16 cellular contexts compared by ENCODE assay signal in the genomic region with DNA sequence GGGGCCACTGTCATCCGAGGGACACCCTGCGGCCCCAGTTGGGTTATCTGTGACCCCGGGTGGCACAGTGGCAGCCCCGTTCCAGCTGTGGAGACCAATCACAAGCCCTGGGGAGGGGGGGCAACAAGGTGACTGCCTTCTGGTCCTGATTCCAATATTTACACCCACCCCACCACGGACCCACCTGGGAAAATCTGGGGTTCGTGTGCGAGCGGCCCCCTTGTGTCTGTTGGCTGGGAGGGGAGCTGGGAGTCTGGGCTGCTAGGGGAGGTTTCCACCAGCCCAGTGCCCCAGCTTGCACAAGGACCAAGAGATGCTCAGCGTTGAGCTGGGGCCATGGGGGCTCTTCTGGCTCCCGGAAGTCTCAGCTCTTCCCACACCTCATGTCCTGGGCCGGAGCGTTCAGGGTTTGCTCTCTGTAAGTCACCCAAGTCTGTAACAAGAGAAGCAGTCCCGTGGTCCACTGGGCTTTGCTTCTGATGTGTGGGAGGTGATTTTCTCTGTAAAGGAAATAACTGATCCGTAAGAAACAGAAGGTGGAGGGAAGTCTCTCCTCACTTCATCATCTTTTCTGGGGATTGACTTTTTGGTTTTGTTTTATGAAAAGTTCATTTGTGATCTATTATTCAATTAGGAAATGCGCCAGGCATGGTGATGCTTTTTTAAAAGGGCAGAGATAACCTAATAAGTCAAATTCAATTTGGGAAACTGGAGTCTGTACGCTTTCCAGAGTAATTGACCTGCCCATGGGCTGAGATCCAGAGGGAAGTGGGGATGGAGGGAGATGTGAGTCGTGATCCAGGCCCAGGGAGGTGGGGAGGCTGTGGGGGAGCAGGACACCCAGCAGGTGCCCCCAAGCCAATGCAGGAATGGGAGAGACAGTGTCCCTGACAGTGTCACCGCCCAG. TPM values are rescaled to one million over a fixed set of nuclear protein-coding genes. Genes with fewer than 3 reads are reported as not detected.
A peak's percentile ranks its signal among the peaks of the same experiment; 100 is the strongest.
DNase-seq lines count a peak whose midpoint lies in the region; ATAC-seq, FAIRE-seq and TF ChIP-seq lines count a peak whose summit lies in the region.
"Had no signal": no experiment of that assay in that cellular context is flagged by ENCODE, and none has a peak within 500 bp of the region (broad histone marks: within the 10 kb centered on the region; RNA-seq: fewer than 3 reads in every experiment).

No MANE protein-coding gene starts in this region.

- FAIRE-seq in HTR-8/SVneo (lab: Jason Lieb, UNC), result peak; percentile 36
- FAIRE-seq: D721Med, K562 had no signal

- no peaks in the 10 kb centered on the region for H3K4me1 Mint-ChIP-seq in stimulated activated memory B cell treated with anti-CD40 and anti-IgM and Interleukin-4, amounts not matched to agents 10 μg/mL and 1 μg/mL and 100 μg/mL, for 72 hours

- H3K4me3 Mint-ChIP-seq in stimulated activated memory B cell treated with anti-CD40 and anti-IgM and Interleukin-4, amounts not matched to agents 10 μg/mL and 1 μg/mL and 100 μg/mL, for 72 hours, result no peak overlapping the region
- H3K4me3 Mint-ChIP-seq: H9 had no signal

- H3K27ac Mint-ChIP-seq in stimulated activated memory B cell treated with anti-CD40 and anti-IgM and Interleukin-4, amounts not matched to agents 10 μg/mL and 1 μg/mL and 100 μg/mL, for 72 hours, result no peak overlapping the region
- H3K27ac Mint-ChIP-seq: H9 had no signal

- no peak for DNase-seq in HTR-8/SVneo (ENCODE audit: insufficient read length, low spot score)
- peak; percentile 39 for DNase-seq in iris pigment epithelial cell (ENCODE audit: low read depth)
- peak; percentile 11 for DNase-seq in renal cortical epithelial cell (ENCODE audit: low read depth)
- no peak for DNase-seq in mesenteric fat pad (ENCODE audit: low spot score)
- DNase-seq in NCI-H1436 treated with DMSO at 0.1 percent for 48 hours (lab: John Stamatoyannopoulos, UW), result no peak
- no peak for DNase-seq in A172 (ENCODE audit: low spot score)
- DNase-seq: H9, NCI-H1092 treated with DMSO at 0.1 percent for 48 hours, NCI-H2081 treated with DMSO at 0.1 percent for 48 hours, NCI-H446 treated with DMSO at 0.1 percent for 48 hours, NCI-H69 had no signal

- peaks cover 83% of the 10 kb centered on the region for H3K27me3 Mint-ChIP-seq in stimulated activated memory B cell treated with anti-CD40 and anti-IgM and Interleukin-4, amounts not matched to agents 10 μg/mL and 1 μg/mL and 100 μg/mL, for 72 hours

- ATAC-seq in SK-N-SH treated with all-trans-retinoic acid at 6 μM for 48 hours, result peak; percentile 63
- no peak for ATAC-seq in stimulated activated memory B cell treated with anti-CD40 and anti-IgM and Interleukin-4, amounts not matched to agents 10 μg/mL and 1 μg/mL and 100 μg/mL, for 72 hours
- ATAC-seq: K562, Right ventricle myocardium inferior had no signal

- peaks cover 4% of the 10 kb centered on the region for H3K9me3 Mint-ChIP-seq in stimulated activated memory B cell treated with anti-CD40 and anti-IgM and Interleukin-4, amounts not matched to agents 10 μg/mL and 1 μg/mL and 100 μg/mL, for 72 hours

- no peaks in the 10 kb centered on the region for H3K36me3 Mint-ChIP-seq in stimulated activated memory B cell treated with anti-CD40 and anti-IgM and Interleukin-4, amounts not matched to agents 10 μg/mL and 1 μg/mL and 100 μg/mL, for 72 hours

TF ChIP-seq in SK-N-SH treated with all-trans-retinoic acid at 6 μM for 48 hours, 23 proteins besides CTCF, POLR2A, EP300 and RAD21 (continues in another document):
- 0 out of 2 replicates have a peak, but pooled peaks have one; percentile 34 for TF ChIP-seq GLIS3 (CRISPR knock-in tag; IDR thresholded peaks at IDR 0.05)
- TF ChIP-seq, protein P1, sequence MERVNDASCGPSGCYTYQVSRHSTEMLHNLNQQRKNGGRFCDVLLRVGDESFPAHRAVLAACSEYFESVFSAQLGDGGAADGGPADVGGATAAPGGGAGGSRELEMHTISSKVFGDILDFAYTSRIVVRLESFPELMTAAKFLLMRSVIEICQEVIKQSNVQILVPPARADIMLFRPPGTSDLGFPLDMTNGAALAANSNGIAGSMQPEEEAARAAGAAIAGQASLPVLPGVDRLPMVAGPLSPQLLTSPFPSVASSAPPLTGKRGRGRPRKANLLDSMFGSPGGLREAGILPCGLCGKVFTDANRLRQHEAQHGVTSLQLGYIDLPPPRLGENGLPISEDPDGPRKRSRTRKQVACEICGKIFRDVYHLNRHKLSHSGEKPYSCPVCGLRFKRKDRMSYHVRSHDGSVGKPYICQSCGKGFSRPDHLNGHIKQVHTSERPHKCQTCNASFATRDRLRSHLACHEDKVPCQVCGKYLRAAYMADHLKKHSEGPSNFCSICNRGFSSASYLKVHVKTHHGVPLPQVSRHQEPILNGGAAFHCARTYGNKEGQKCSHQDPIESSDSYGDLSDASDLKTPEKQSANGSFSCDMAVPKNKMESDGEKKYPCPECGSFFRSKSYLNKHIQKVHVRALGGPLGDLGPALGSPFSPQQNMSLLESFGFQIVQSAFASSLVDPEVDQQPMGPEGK (CRISPR knock-in tag; IDR thresholded peaks at IDR 0.05; ENCODE audit: borderline replicate concordance), result no peak
- TF ChIP-seq CSDC2 (CRISPR knock-in tag; IDR thresholded peaks at IDR 0.05), result no peak
- TF ChIP-seq ZNF565 (CRISPR knock-in tag; conservative IDR thresholded peaks at IDR 0.05; ENCODE audit: low read depth), result no peak
- no peak for TF ChIP-seq ZNF8 (CRISPR knock-in tag; IDR thresholded peaks at IDR 0.05)
- peak; percentile 58; the same call in 1 of the 2 replicates for TF ChIP-seq ARNTL (CRISPR knock-in tag; IDR thresholded peaks at IDR 0.05; ENCODE audit: borderline replicate concordance, low read depth)
- peak; percentile 78 for TF ChIP-seq ZNF70 (CRISPR knock-in tag; IDR thresholded peaks at IDR 0.05)
- no peak for TF ChIP-seq ZC3H10 (CRISPR knock-in tag; IDR thresholded peaks at IDR 0.05)
- TF ChIP-seq, protein P2, sequence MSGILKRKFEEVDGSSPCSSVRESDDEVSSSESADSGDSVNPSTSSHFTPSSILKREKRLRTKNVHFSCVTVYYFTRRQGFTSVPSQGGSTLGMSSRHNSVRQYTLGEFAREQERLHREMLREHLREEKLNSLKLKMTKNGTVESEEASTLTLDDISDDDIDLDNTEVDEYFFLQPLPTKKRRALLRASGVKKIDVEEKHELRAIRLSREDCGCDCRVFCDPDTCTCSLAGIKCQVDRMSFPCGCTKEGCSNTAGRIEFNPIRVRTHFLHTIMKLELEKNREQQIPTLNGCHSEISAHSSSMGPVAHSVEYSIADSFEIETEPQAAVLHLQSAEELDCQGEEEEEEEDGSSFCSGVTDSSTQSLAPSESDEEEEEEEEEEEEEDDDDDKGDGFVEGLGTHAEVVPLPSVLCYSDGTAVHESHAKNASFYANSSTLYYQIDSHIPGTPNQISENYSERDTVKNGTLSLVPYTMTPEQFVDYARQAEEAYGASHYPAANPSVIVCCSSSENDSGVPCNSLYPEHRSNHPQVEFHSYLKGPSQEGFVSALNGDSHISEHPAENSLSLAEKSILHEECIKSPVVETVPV (CRISPR knock-in tag; IDR thresholded peaks at IDR 0.05), result no peak; the same call in 1 of the 2 replicates
- TF ChIP-seq, protein P3, sequence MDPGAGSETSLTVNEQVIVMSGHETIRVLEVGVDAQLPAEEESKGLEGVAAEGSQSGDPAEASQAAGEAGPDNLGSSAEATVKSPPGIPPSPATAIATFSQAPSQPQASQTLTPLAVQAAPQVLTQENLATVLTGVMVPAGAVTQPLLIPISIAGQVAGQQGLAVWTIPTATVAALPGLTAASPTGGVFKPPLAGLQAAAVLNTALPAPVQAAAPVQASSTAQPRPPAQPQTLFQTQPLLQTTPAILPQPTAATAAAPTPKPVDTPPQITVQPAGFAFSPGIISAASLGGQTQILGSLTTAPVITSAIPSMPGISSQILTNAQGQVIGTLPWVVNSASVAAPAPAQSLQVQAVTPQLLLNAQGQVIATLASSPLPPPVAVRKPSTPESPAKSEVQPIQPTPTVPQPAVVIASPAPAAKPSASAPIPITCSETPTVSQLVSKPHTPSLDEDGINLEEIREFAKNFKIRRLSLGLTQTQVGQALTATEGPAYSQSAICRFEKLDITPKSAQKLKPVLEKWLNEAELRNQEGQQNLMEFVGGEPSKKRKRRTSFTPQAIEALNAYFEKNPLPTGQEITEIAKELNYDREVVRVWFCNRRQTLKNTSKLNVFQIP (CRISPR knock-in tag; IDR thresholded peaks at IDR 0.05; ENCODE audit: borderline replicate concordance, low read depth), result no peak
- peak; percentile 93 for TF ChIP-seq ISL1 (CRISPR knock-in tag; IDR thresholded peaks at IDR 0.05)
- no peak for TF ChIP-seq TOX (CRISPR knock-in tag; IDR thresholded peaks at IDR 0.05; ENCODE audit: borderline replicate concordance)
- TF ChIP-seq SNAI2 (CRISPR knock-in tag; IDR thresholded peaks at IDR 0.05), result 0 out of 2 replicates have a peak, but pooled peaks have one; percentile 25
- TF ChIP-seq, protein P4, sequence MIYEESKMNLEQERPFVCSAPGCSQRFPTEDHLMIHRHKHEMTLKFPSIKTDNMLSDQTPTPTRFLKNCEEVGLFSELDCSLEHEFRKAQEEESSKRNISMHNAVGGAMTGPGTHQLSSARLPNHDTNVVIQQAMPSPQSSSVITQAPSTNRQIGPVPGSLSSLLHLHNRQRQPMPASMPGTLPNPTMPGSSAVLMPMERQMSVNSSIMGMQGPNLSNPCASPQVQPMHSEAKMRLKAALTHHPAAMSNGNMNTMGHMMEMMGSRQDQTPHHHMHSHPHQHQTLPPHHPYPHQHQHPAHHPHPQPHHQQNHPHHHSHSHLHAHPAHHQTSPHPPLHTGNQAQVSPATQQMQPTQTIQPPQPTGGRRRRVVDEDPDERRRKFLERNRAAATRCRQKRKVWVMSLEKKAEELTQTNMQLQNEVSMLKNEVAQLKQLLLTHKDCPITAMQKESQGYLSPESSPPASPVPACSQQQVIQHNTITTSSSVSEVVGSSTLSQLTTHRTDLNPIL (CRISPR knock-in tag; IDR thresholded peaks at IDR 0.05; ENCODE audit: low read depth), result peak; percentile 28; the same call in 1 of the 2 replicates
- TF ChIP-seq ZFP3 (CRISPR knock-in tag; IDR thresholded peaks at IDR 0.05), result no peak
- TF ChIP-seq TCF4 (CRISPR knock-in tag; IDR thresholded peaks at IDR 0.05; ENCODE audit: borderline replicate concordance), result peak; percentile 94

RNA-seq across cellular contexts. Expression of a gene that starts 22.4 kb away (rescaled TPM):
- total RNA-seq in renal cortical epithelial cell, result 0.87 TPM in 1 of 2 replicates, not detected in the other
- 1.4 TPM for total RNA-seq in mesenteric fat pad
- total RNA-seq in A172 (2014; rRNA removed; shearing (Covaris generic)), result 0.57 TPM in 1 of 2 replicates, not detected in the other
- total RNA-seq: Right ventricle myocardium inferior had no signal

Comparison
In these comparisons a context has a peak if more than half of its experiments do, and no peak if none do; other contexts are left out.
1. DNase-seq: peak in iris pigment epithelial cell (single experiment) and renal cortical epithelial cell (single experiment); none in HTR-8/SVneo (single experiment), mesenteric fat pad (single experiment), NCI-H1436 treated with DMSO at 0.1 percent for 48 hours (single experiment) and A172 (single experiment).